28 cellular contexts compared by ENCODE assay signal in genomic region chr17:73621685-73622084, GRCh38.
"Had no signal": no experiment of that assay in that cellular context is flagged by ENCODE, and none has a peak within 500 bp of the region (broad histone marks: within the 10 kb centered on the region; RNA-seq: fewer than 3 reads in every experiment).

No MANE protein-coding gene starts in this region.

- H3K9me3 ChIP-seq: neutrophil, ovary, psoas muscle, right lobe of liver, sigmoid colon, thoracic aorta, thyroid gland, vagina had no signal

- H3K27ac Mint-ChIP-seq: naive thymus-derived CD8-positive, alpha-beta T cell; natural killer cell treated with Interleukin-12 subunit alpha and Interleukin-12 subunit beta and Interleukin-15 and Interleukin-18, amount 100 ng/mL, for 72 hours; nephron progenitor cell; progenitor cell of endocrine pancreas; stimulated activated effector memory CD8-positive, alpha-beta T cell treated with anti-CD3 and anti-CD28 coated beads, Interleukin-12 subunit alpha, Interleukin-12 subunit beta, amount 100 ng/mL, for 72 hours; stimulated activated naive B cell treated with anti-CD40 and anti-IgM and Interleukin-4, amounts not matched to agents 10 μg/mL and 1 μg/mL and 100 μg/mL, for 72 hours; stimulated activated naive CD8-positive, alpha-beta T cell treated with anti-CD3 and anti-CD28 coated beads, Interleukin-15, Interleukin-2, amounts not matched to agents 100 ng/mL and 50 ng/mL, for 24 hours had no signal

- H3K79me2 ChIP-seq: parathyroid adenoma had no signal

- H3K4me3 Mint-ChIP-seq: naive thymus-derived CD8-positive, alpha-beta T cell; natural killer cell treated with Interleukin-12 subunit alpha and Interleukin-12 subunit beta and Interleukin-15 and Interleukin-18, amount 100 ng/mL, for 72 hours; nephron progenitor cell; neural crest cell; stimulated activated effector memory CD8-positive, alpha-beta T cell treated with anti-CD3 and anti-CD28 coated beads, Interleukin-12 subunit alpha, Interleukin-12 subunit beta, amount 100 ng/mL, for 72 hours; stimulated activated naive B cell treated with anti-CD40 and anti-IgM and Interleukin-4, amounts not matched to agents 10 μg/mL and 1 μg/mL and 100 μg/mL, for 72 hours; stimulated activated naive CD8-positive, alpha-beta T cell treated with anti-CD3 and anti-CD28 coated beads, Interleukin-15, Interleukin-2, amounts not matched to agents 100 ng/mL and 50 ng/mL, for 24 hours had no signal

- H3K4me1 Mint-ChIP-seq: stimulated activated effector memory CD8-positive, alpha-beta T cell treated with anti-CD3 and anti-CD28 coated beads, Interleukin-12 subunit alpha, Interleukin-12 subunit beta, amount 100 ng/mL, for 72 hours had no signal

- H3K4me3 ChIP-seq: ovary, psoas muscle, right lobe of liver, sigmoid colon, stomach, thoracic aorta, thyroid gland, tibial nerve, upper lobe of left lung, vagina had no signal

- H3K27ac ChIP-seq: neutrophil, ovary, parathyroid adenoma, psoas muscle, right lobe of liver, sigmoid colon, stomach, thoracic aorta, thyroid gland, tibial nerve, upper lobe of left lung, vagina had no signal

- DNase-seq: naive thymus-derived CD8-positive, alpha-beta T cell; nephron progenitor cell; ovary; psoas muscle; right cardiac atrium; right lobe of liver; sigmoid colon; small intestine; stimulated activated CD4-positive, alpha-beta T cell treated with anti-CD3 and anti-CD28 coated beads, Interleukin-15, amount 100 ng/mL, for 24 hours; stimulated activated CD4-positive, alpha-beta T cell treated with anti-CD3 and anti-CD28 coated beads, Interleukin-2, amount 100 ng/mL, for 24 hours; stimulated activated CD4-positive, alpha-beta T cell treated with anti-CD3 and anti-CD28 coated beads, Interleukin-2, amount 100 ng/mL, for 48 hours; stimulated activated CD4-positive, alpha-beta T cell treated with anti-CD3 and anti-CD28 coated beads, Interleukin-4, amount 100 ng/mL, for 24 hours; stimulated activated naive B cell treated with anti-CD40 and anti-IgM and Interleukin-4, amounts not matched to agents 10 μg/mL and 1 μg/mL and 100 μg/mL, for 72 hours; stimulated activated naive CD4-positive, alpha-beta T cell treated with Interleukin-2 at 50 U/mL for 16 hours; stomach; thyroid gland; trophoblast cell; upper lobe of left lung had no signal

- H3K36me3 ChIP-seq: neutrophil, ovary, right lobe of liver, sigmoid colon, stomach, thoracic aorta, thyroid gland, tibial nerve, upper lobe of left lung, vagina had no signal

- H3K9ac ChIP-seq: parathyroid adenoma had no signal

- H3K36me3 Mint-ChIP-seq: natural killer cell treated with Interleukin-12 subunit alpha and Interleukin-12 subunit beta and Interleukin-15 and Interleukin-18, amount 100 ng/mL, for 72 hours; stimulated activated effector memory CD8-positive, alpha-beta T cell treated with anti-CD3 and anti-CD28 coated beads, Interleukin-12 subunit alpha, Interleukin-12 subunit beta, amount 100 ng/mL, for 72 hours had no signal

- H3K27me3 Mint-ChIP-seq: naive thymus-derived CD8-positive, alpha-beta T cell; progenitor cell of endocrine pancreas; stimulated activated naive B cell treated with anti-CD40 and anti-IgM and Interleukin-4, amounts not matched to agents 10 μg/mL and 1 μg/mL and 100 μg/mL, for 72 hours; stimulated activated naive CD8-positive, alpha-beta T cell treated with anti-CD3 and anti-CD28 coated beads, Interleukin-15, Interleukin-2, amounts not matched to agents 100 ng/mL and 50 ng/mL, for 24 hours had no signal

- H3K27me3 ChIP-seq: neutrophil, ovary, right lobe of liver, sigmoid colon, thyroid gland, tibial nerve, upper lobe of left lung, vagina had no signal

- ATAC-seq: naive thymus-derived CD8-positive, alpha-beta T cell; natural killer cell treated with Interleukin-12 subunit alpha and Interleukin-12 subunit beta and Interleukin-15 and Interleukin-18, amount 100 ng/mL, for 72 hours; psoas muscle; right cardiac atrium; right lobe of liver; stimulated activated effector memory CD8-positive, alpha-beta T cell treated with anti-CD3 and anti-CD28 coated beads, Interleukin-12 subunit alpha, Interleukin-12 subunit beta, amount 100 ng/mL, for 72 hours; stimulated activated naive B cell treated with anti-CD40 and anti-IgM and Interleukin-4, amounts not matched to agents 10 μg/mL and 1 μg/mL and 100 μg/mL, for 72 hours had no signal

- H3K4me1 ChIP-seq: parathyroid adenoma, right lobe of liver, sigmoid colon, stomach, upper lobe of left lung, vagina had no signal

- H2AFZ ChIP-seq: parathyroid adenoma had no signal
